In genomic region chr2:147649288-147649687, GRCh38 we compare ENCODE assay signal across 22 cellular contexts.
DNase-seq lines count a peak whose midpoint lies in the region; ATAC-seq and TF ChIP-seq lines count a peak whose summit lies in the region.
"Had no signal": no experiment of that assay in that cellular context is flagged by ENCODE, and none has a peak within 500 bp of the region (broad histone marks: within the 10 kb centered on the region; RNA-seq: fewer than 3 reads in every experiment).

No MANE protein-coding gene starts in this region.

- TF ChIP-seq CTCF in VCaP (conservative IDR thresholded peaks at IDR 0.05) = no peak
- TF ChIP-seq CTCF in neural crest cell (conservative IDR thresholded peaks at IDR 0.05) = no peak

- H3K27ac ChIP-seq in VCaP = peak overlapping the region; percentile 58
- H3K27ac ChIP-seq: 22Rv1, HL-60, KMS-11, SJSA1 had no signal

- ATAC-seq in HG02610 (IDR thresholded peaks at IDR 0.05; ENCODE audit: unreplicated experiment) = no peak
- ATAC-seq in GM19463 (IDR thresholded peaks at IDR 0.05; ENCODE audit: unreplicated experiment) = no peak
- ATAC-seq: Panc1 had no signal

- H3K4me1 Mint-ChIP-seq in neural crest cell = peaks cover 43% of the 10 kb centered on the region

- H3K36me3 Mint-ChIP-seq in neural crest cell (ENCODE audit: low read depth) = no peaks in the 10 kb centered on the region

- no peaks in the 10 kb centered on the region for H3K9me3 Mint-ChIP-seq in neural crest cell
- H3K9me3 Mint-ChIP-seq: T-helper 1 cell treated with Interleukin-12 subunit alpha and Interleukin-12 subunit beta and Interleukin-4 antibody, amounts not matched to agents 30 μg/mL and 1 μg/mL, for 36 hours had no signal

- DNase-seq in DMS 273 (lab: John Stamatoyannopoulos, UW; ENCODE audit: unreplicated experiment) (peak; percentile 16), DMS 273 treated with DMSO at 0.1 percent for 48 hours (lab: John Stamatoyannopoulos, UW) (no peak), neural crest cell (ENCODE audit: low read depth, low spot score) (no peak), epidermal melanocyte (ENCODE audit: insufficient read length, low spot score) (no peak), NCI-H748 (lab: John Stamatoyannopoulos, UW; ENCODE audit: unreplicated experiment) (no peak)
- DNase-seq: AML-193, GDM1, GOT3, MV-4-11, NCI-H1417 treated with DMSO at 0.1 percent for 48 hours, NCI-H1930, NCI-H524 had no signal

- H3K27ac Mint-ChIP-seq in neural crest cell (ENCODE audit: unreplicated experiment) = peak overlapping the region; percentile 44
- H3K27ac Mint-ChIP-seq: CD14-positive monocyte; T-helper 1 cell treated with Interleukin-12 subunit alpha and Interleukin-12 subunit beta and Interleukin-4 antibody, amounts not matched to agents 30 μg/mL and 1 μg/mL, for 36 hours had no signal

- H3K4me3 Mint-ChIP-seq in neural crest cell = no peak overlapping the region
- H3K4me3 Mint-ChIP-seq: CD14-positive monocyte; T-helper 1 cell treated with Interleukin-12 subunit alpha and Interleukin-12 subunit beta and Interleukin-4 antibody, amounts not matched to agents 30 μg/mL and 1 μg/mL, for 36 hours had no signal

- no peaks in the 10 kb centered on the region for H3K27me3 Mint-ChIP-seq in neural crest cell (ENCODE audit: low read depth)
